ENCODE assay signal across 11 cellular contexts in genomic region chr15:75817151-75817935, GRCh38. TPM values are rescaled to one million over a fixed set of nuclear protein-coding genes. Genes with fewer than 3 reads are reported as not detected.
DNase-seq lines count a peak whose midpoint lies in the region; ATAC-seq and TF ChIP-seq lines count a peak whose summit lies in the region.
"Had no signal": no experiment of that assay in that cellular context is flagged by ENCODE, and none has a peak within 500 bp of the region (broad histone marks: within the 10 kb centered on the region; RNA-seq: fewer than 3 reads in every experiment).

No MANE protein-coding gene starts in this region.

- H3K27me3 Mint-ChIP-seq in T-helper 17 cell (peaks cover 7% of the 10 kb centered on the region), immature natural killer cell (ENCODE audit: low read depth in 3 of 3) (peaks cover 2 to 3% (median 3%) of the 10 kb centered on the region in 3 donors)

- no peaks in the 10 kb centered on the region for H3K36me3 ChIP-seq in vagina

- TF ChIP-seq CTCF in fibroblast of villous mesenchyme (IDR thresholded peaks at IDR 0.05; ENCODE audit: insufficient read depth, low read depth, low read length) (no peak), vagina (IDR thresholded peaks at IDR 0.05) (no peak)

- H3K36me3 Mint-ChIP-seq in T-helper 17 cell (ENCODE audit: low read depth) (peaks cover 4% of the 10 kb centered on the region), immature natural killer cell (no peaks in the 10 kb centered on the region)

- H3K4me3 Mint-ChIP-seq in T-helper 17 cell (peak overlapping the region; percentile 72), immature natural killer cell (peak overlapping the region in 2 of 5 donors; percentile 18 to 30)

- H3K27me3 ChIP-seq in vagina: no peaks in the 10 kb centered on the region

- no peak for TF ChIP-seq POLR2A in vagina (IDR thresholded peaks at IDR 0.05)

- no peak overlapping the region for H3K27ac Mint-ChIP-seq in T-helper 17 cell
- no peak overlapping the region for H3K27ac Mint-ChIP-seq in immature natural killer cell

- H3K27ac ChIP-seq in vagina: no peak overlapping the region

- H3K4me1 Mint-ChIP-seq in T-helper 17 cell: peaks cover 7% of the 10 kb centered on the region
- H3K4me1 Mint-ChIP-seq in immature natural killer cell: peaks cover 0 to 7% of the 10 kb centered on the region in 2 donors

- no peaks in the 10 kb centered on the region for H3K9me3 Mint-ChIP-seq in immature natural killer cell

- H3K4me3 ChIP-seq in fibroblast of villous mesenchyme (ENCODE audit: low read depth, low read length) (peak overlapping the region; percentile 28), vagina (peak overlapping the region; percentile 15 to 17)

- intact Hi-C loops in vagina (cut with DNase I): no loop called here

- DNase-seq in stimulated activated CD4-positive, alpha-beta T cell treated with anti-CD3 and anti-CD28 coated beads, Interleukin-4, amount 100 ng/mL, for 24 hours: peak; percentile 32
- no peak for DNase-seq in stimulated activated CD4-positive, alpha-beta T cell treated with anti-CD3 and anti-CD28 coated beads, Interleukin-4, amount 100 ng/mL, for 1 hour
- DNase-seq in T-helper 17 cell (no peak), fibroblast of villous mesenchyme (ENCODE audit: low read depth) (peak; percentile 28), vagina (ENCODE audit: extremely low spot score in 2 of 2) (no peak), immature natural killer cell (no peak), DMS153 (lab: John Stamatoyannopoulos, UW) (no peak), NCI-H2227 (lab: John Stamatoyannopoulos, UW; ENCODE audit: unreplicated experiment) (no peak)
- DNase-seq: GDM1, glutamatergic neuron, NCI-H82 had no signal

- no peaks in the 10 kb centered on the region for H3K4me1 ChIP-seq in vagina

- no peak for ATAC-seq in T-helper 17 cell

- H3K9me3 ChIP-seq in T-helper 17 cell (ENCODE audit: control insufficient read depth, low read length, poor library complexity, severe bottlenecking): no peaks in the 10 kb centered on the region
- H3K9me3 ChIP-seq in vagina: no peaks in the 10 kb centered on the region

RNA-seq across cellular contexts. Expression of gene UBE2Q2, which starts 25.9 kb away (rescaled TPM):
- 10 to 100 TPM; 40.0 to 40.1 TPM for total RNA-seq in T-helper 17 cell
- 51.2 and 70.4 TPM in 2 replicates for total RNA-seq in fibroblast of villous mesenchyme
- total RNA-seq in vagina: 21.6 TPM
- 10 to 100 TPM; 38.9 to 55.7 (median 52.1) TPM for polyA plus RNA-seq in immature natural killer cell

Comparison
In these comparisons a context has a peak if more than half of its experiments do, and no peak if none do; other contexts are left out.
1. DNase-seq: peak in stimulated activated CD4-positive, alpha-beta T cell treated with anti-CD3 and anti-CD28 coated beads, Interleukin-4, amount 100 ng/mL, for 24 hours (single experiment) and fibroblast of villous mesenchyme (single experiment); none in stimulated activated CD4-positive, alpha-beta T cell treated with anti-CD3 and anti-CD28 coated beads, Interleukin-4, amount 100 ng/mL, for 1 hour (single experiment), T-helper 17 cell (0 of 3), vagina (0 of 2), immature natural killer cell (0 of 3), DMS153 (single experiment) and NCI-H2227 (single experiment).